Comparison of ENCODE assay signal across 8 cellular contexts in the genomic region with DNA sequence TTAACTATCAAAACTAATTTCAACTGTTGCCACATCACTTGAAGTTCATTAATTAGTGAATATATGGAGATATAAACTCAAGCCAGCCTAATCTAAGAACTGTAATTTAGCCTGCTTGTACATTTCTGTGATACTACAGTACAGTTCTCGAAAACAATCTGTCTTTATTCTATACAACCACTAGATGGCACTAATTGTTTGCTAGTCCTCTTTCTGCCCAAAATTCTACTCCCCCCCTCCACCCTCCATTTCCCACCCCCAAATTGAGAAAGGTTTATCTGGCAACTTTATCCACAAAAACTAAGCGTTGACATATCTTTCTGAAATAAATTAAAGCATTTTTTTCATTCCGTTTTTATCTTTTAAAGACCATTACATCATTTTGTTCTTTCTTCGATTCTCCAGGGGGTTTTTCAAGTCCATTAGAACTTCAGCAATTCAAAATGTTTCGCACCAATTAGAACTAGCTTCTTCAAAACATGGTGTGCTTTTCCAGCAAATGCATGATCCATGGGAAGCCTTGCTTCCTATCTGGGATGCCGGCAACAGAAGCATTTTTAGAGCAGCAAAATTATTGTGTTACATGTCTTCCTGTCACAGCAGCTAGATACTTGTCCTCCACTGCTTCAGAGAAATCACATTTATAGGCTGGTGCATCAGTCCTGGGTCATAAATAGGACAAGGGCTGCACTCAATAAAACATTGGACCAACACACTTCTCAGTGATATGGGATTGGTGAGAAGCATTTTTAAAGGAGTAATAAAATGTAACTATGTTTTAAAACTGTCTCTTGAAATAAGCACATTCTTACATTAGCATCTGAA.
DNase-seq lines count a peak whose midpoint lies in the region; ATAC-seq and TF ChIP-seq lines count a peak whose summit lies in the region.

No MANE protein-coding gene starts in this region.

- H2AFZ ChIP-seq in HCT116 (ENCODE audit: low read depth, low read length, poor library complexity, severe bottlenecking) = no peak overlapping the region

- H3K27ac ChIP-seq in HCT116 (ENCODE audit: low read depth, low read length) = no peak overlapping the region

- H3K4me3 Mint-ChIP-seq in stimulated activated memory B cell treated with anti-CD40 and anti-IgM and Interleukin-4, amounts not matched to agents 10 μg/mL and 1 μg/mL and 100 μg/mL, for 72 hours = no peak overlapping the region

- H3K4me3 ChIP-seq in HCT116 (replicated peaks in 1 of 2; ENCODE audit: low read depth in 1 of 2, low read length in 2 of 2) = no peak overlapping the region

- no peaks in the 10 kb centered on the region for H3K9me3 Mint-ChIP-seq in stimulated activated memory B cell treated with anti-CD40 and anti-IgM and Interleukin-4, amounts not matched to agents 10 μg/mL and 1 μg/mL and 100 μg/mL, for 72 hours

- H3K27me3 Mint-ChIP-seq in stimulated activated memory B cell treated with anti-CD40 and anti-IgM and Interleukin-4, amounts not matched to agents 10 μg/mL and 1 μg/mL and 100 μg/mL, for 72 hours = peaks cover 43% of the 10 kb centered on the region

- peak; percentile 68 for TF ChIP-seq RAD21 in HCT116 (IDR thresholded peaks at IDR 0.05; ENCODE audit: low read depth)

- no peaks in the 10 kb centered on the region for H3K4me1 Mint-ChIP-seq in stimulated activated memory B cell treated with anti-CD40 and anti-IgM and Interleukin-4, amounts not matched to agents 10 μg/mL and 1 μg/mL and 100 μg/mL, for 72 hours

- no peaks in the 10 kb centered on the region for H3K36me3 Mint-ChIP-seq in stimulated activated memory B cell treated with anti-CD40 and anti-IgM and Interleukin-4, amounts not matched to agents 10 μg/mL and 1 μg/mL and 100 μg/mL, for 72 hours

- H3K9ac ChIP-seq in HCT116 (ENCODE audit: low read length) = no peak overlapping the region

- no peaks in the 10 kb centered on the region for H4K20me1 ChIP-seq in HCT116 (ENCODE audit: insufficient read depth)

- no peak overlapping the region for H3K4me2 ChIP-seq in HCT116 (ENCODE audit: low read length)

- POLR2A ChIA-PET in HCT116 (lab: Charles Lee) = no interaction called here

- RAD21 ChIA-PET in HCT116 (lab: Charles Lee; ENCODE audit: low non-redundant PET in 1 of 2, low total read pairs in 2 of 2, uncharacterized antibody in 2 of 2, unreplicated experiment in 2 of 2) = interaction anchor here in 1 of 2 experiments (0.7 kb wide), 1 partner anchor 733 kb away, joined by 3 read pairs; no protein-coding TSS in a partner anchor

- H3K9me3 ChIP-seq in HCT116 (ENCODE audit: control insufficient read depth in 1 of 2, insufficient read depth in 1 of 2, low read depth in 1 of 2, low read length in 2 of 2) = no peaks in the 10 kb centered on the region

- CTCF ChIA-PET in HCT116 (lab: Charles Lee) = interaction anchor here (1.1 to 1.9 kb wide), 4 partner anchors 9 to 504 kb away, joined by 3 to 10 read pairs (median 4); no protein-coding TSS in a partner anchor

- H3K9me2 ChIP-seq in HCT116 (ENCODE audit: insufficient read depth) = no peaks in the 10 kb centered on the region

- no peaks in the 10 kb centered on the region for H3K36me3 ChIP-seq in HCT116 (ENCODE audit: control insufficient read depth in 1 of 2, insufficient read depth in 2 of 2, low read length in 2 of 2)

- intact Hi-C loops in HCT116 (cut with micrococcal nuclease) (loop anchor here (2.0 to 5.0 kb wide), 3 partner anchors 505 to 635 kb away; no protein-coding TSS in a partner anchor), left cardiac atrium (cut with DNase I) (loop anchor here (5.0 to 10.0 kb wide), 4 partner anchors 247 to 557 kb away; no protein-coding TSS in a partner anchor)

- TF ChIP-seq POLR2A in HCT116 (IDR thresholded peaks at IDR 0.05; ENCODE audit: borderline replicate concordance, extremely low read depth, insufficient read depth, insufficient read length) = no peak

- no peak overlapping the region for H3K27ac Mint-ChIP-seq in stimulated activated memory B cell treated with anti-CD40 and anti-IgM and Interleukin-4, amounts not matched to agents 10 μg/mL and 1 μg/mL and 100 μg/mL, for 72 hours

- peaks cover 0 to 4% of the 10 kb centered on the region in 2 experiments; a peak in 1 of 4 replicates for H3K4me1 ChIP-seq in HCT116 (ENCODE audit: control insufficient read depth in 1 of 2, insufficient read depth in 2 of 2, low read length in 2 of 2)

- in situ Hi-C loops in SK-MEL-5 (cut with HindIII; ENCODE audit: low pct_unique_long_range_greater_than_20kb, low sequenced_read_pairs) = no loop called here

- peak; percentile 28 to 74 (median 45); a peak in 5 of 6 replicates for TF ChIP-seq CTCF in HCT116 (IDR thresholded peaks at IDR 0.05 in 2 of 3, conservative IDR thresholded peaks at IDR 0.05 in 1 of 3; ENCODE audit: borderline replicate concordance in 1 of 3, insufficient read depth in 1 of 3, low read depth in 2 of 3, low read length in 2 of 3)

- ATAC-seq in HCT116 = peak; percentile 59; the same call in 1 of the 2 replicates
- peak; percentile 34 to 53 for ATAC-seq in left cardiac atrium
- ATAC-seq in GM18502 (IDR thresholded peaks at IDR 0.05; ENCODE audit: poor library complexity, unreplicated experiment) = no peak
- ATAC-seq in stimulated activated memory B cell treated with anti-CD40 and anti-IgM and Interleukin-4, amounts not matched to agents 10 μg/mL and 1 μg/mL and 100 μg/mL, for 72 hours = no peak
- no peak for ATAC-seq in HG03039 (IDR thresholded peaks at IDR 0.05; ENCODE audit: unreplicated experiment)

- DNase-seq in DMS 273 (lab: John Stamatoyannopoulos, UW; ENCODE audit: unreplicated experiment) = peak; percentile 56
- DNase-seq in HCT116 (ENCODE audit: low read depth, low spot score) = no peak
- peak; percentile 48 for DNase-seq in SK-MEL-5 (ENCODE audit: low read depth, low spot score)
- no peak for DNase-seq in left cardiac atrium
- DNase-seq in effector CD4-positive, alpha-beta T cell = no peak

- H3K27me3 ChIP-seq in HCT116 (ENCODE audit: insufficient read depth, low read length) = peaks cover 50% of the 10 kb centered on the region

- H3K79me2 ChIP-seq in HCT116 (ENCODE audit: insufficient read depth, low read length) = no peaks in the 10 kb centered on the region

- BruUV-seq in HCT116 (replicated peaks; lab: Mats Ljungman, UMichigan) = no TSS peak

TF ChIP-seq in HCT116, 20 proteins besides CTCF, POLR2A, EP300 and RAD21:
- TF ChIP-seq, protein P1, sequence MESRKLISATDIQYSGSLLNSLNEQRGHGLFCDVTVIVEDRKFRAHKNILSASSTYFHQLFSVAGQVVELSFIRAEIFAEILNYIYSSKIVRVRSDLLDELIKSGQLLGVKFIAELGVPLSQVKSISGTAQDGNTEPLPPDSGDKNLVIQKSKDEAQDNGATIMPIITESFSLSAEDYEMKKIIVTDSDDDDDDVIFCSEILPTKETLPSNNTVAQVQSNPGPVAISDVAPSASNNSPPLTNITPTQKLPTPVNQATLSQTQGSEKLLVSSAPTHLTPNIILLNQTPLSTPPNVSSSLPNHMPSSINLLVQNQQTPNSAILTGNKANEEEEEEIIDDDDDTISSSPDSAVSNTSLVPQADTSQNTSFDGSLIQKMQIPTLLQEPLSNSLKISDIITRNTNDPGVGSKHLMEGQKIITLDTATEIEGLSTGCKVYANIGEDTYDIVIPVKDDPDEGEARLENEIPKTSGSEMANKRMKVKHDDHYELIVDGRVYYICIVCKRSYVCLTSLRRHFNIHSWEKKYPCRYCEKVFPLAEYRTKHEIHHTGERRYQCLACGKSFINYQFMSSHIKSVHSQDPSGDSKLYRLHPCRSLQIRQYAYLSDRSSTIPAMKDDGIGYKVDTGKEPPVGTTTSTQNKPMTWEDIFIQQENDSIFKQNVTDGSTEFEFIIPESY (IDR thresholded peaks at IDR 0.05; ENCODE audit: extremely low read depth, insufficient replicate concordance, low read length) = no peak
- TF ChIP-seq TCF7L2 (IDR thresholded peaks at IDR 0.05; ENCODE audit: borderline replicate concordance, extremely low read depth, insufficient read depth, insufficient read length) = no peak
- TF ChIP-seq ZNF274 (IDR thresholded peaks at IDR 0.05; ENCODE audit: low read depth, low read length) = no peak
- no peak for TF ChIP-seq CEBPB (IDR thresholded peaks at IDR 0.05; ENCODE audit: low read depth)
- TF ChIP-seq SRF (IDR thresholded peaks at IDR 0.05; ENCODE audit: low read depth) = no peak
- no peak for TF ChIP-seq ELF1 (IDR thresholded peaks at IDR 0.05; ENCODE audit: borderline replicate concordance, low read depth)
- TF ChIP-seq, protein P2, sequence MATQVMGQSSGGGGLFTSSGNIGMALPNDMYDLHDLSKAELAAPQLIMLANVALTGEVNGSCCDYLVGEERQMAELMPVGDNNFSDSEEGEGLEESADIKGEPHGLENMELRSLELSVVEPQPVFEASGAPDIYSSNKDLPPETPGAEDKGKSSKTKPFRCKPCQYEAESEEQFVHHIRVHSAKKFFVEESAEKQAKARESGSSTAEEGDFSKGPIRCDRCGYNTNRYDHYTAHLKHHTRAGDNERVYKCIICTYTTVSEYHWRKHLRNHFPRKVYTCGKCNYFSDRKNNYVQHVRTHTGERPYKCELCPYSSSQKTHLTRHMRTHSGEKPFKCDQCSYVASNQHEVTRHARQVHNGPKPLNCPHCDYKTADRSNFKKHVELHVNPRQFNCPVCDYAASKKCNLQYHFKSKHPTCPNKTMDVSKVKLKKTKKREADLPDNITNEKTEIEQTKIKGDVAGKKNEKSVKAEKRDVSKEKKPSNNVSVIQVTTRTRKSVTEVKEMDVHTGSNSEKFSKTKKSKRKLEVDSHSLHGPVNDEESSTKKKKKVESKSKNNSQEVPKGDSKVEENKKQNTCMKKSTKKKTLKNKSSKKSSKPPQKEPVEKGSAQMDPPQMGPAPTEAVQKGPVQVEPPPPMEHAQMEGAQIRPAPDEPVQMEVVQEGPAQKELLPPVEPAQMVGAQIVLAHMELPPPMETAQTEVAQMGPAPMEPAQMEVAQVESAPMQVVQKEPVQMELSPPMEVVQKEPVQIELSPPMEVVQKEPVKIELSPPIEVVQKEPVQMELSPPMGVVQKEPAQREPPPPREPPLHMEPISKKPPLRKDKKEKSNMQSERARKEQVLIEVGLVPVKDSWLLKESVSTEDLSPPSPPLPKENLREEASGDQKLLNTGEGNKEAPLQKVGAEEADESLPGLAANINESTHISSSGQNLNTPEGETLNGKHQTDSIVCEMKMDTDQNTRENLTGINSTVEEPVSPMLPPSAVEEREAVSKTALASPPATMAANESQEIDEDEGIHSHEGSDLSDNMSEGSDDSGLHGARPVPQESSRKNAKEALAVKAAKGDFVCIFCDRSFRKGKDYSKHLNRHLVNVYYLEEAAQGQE (IDR thresholded peaks at IDR 0.05; ENCODE audit: low read depth) = no peak
- no peak for TF ChIP-seq SIN3A (IDR thresholded peaks at IDR 0.05; ENCODE audit: low read depth)
- TF ChIP-seq EZH2 (IDR thresholded peaks at IDR 0.05) = no peak

Comparison
In these comparisons a context has a peak if more than half of its experiments do, and no peak if none do; other contexts are left out.
1. DNase-seq: peak in DMS 273 (single experiment) and SK-MEL-5 (single experiment); none in HCT116 (single experiment), left cardiac atrium (single experiment) and effector CD4-positive, alpha-beta T cell (single experiment).
2. ATAC-seq: peak in HCT116 (single experiment) and left cardiac atrium (2 of 2); none in GM18502 (single experiment), stimulated activated memory B cell treated with anti-CD40 and anti-IgM and Interleukin-4, amounts not matched to agents 10 μg/mL and 1 μg/mL and 100 μg/mL, for 72 hours (single experiment) and HG03039 (single experiment).